ENCODE assay signal across 9 cellular contexts in genomic region chr2:151947524-151948165, GRCh38.
A peak's percentile ranks its signal among the peaks of the same experiment; 100 is the strongest.
DNase-seq lines count a peak whose midpoint lies in the region; ATAC-seq, FAIRE-seq and TF ChIP-seq lines count a peak whose summit lies in the region.
"Had no signal": no experiment of that assay in that cellular context is flagged by ENCODE, and none has a peak within 500 bp of the region (broad histone marks: within the 10 kb centered on the region; RNA-seq: fewer than 3 reads in every experiment).

No MANE protein-coding gene starts in this region.

- H3K4me1 ChIP-seq in HUES64 (ENCODE audit: insufficient read depth, low read length) (peaks cover 8% of the 10 kb centered on the region), mononuclear cell (ENCODE audit: insufficient read depth, low read length) (peaks cover 24% of the 10 kb centered on the region), Caco-2 (no peaks in the 10 kb centered on the region)

- H3K4me3 ChIP-seq in HUES64 (ENCODE audit: low read length) (peak overlapping the region; percentile 39), mononuclear cell (ENCODE audit: low read length) (peak overlapping the region; percentile 29), Caco-2 (ENCODE audit: low read depth, low read length) (no peak overlapping the region)

- no peak overlapping the region; the same call in 1 of the 2 replicates for H3K27ac ChIP-seq in HUES64 (ENCODE audit: low read depth, low read length)

- CTCF ChIA-PET in Caco-2 (lab: Charles Lee), result no interaction called here

- peak; percentile 25 for ATAC-seq in GM19351 (IDR thresholded peaks at IDR 0.05; ENCODE audit: unreplicated experiment)
- no peak for ATAC-seq in HG02884 (IDR thresholded peaks at IDR 0.05; ENCODE audit: unreplicated experiment)

- H3K9me3 ChIP-seq in HUES64 (ENCODE audit: insufficient read depth, low read depth, low read length) (0 out of 2 replicates have a peak, but pooled peaks cover 6% of the 10 kb centered on the region), mononuclear cell (ENCODE audit: low read depth, low read length) (peaks cover 4% of the 10 kb centered on the region), Caco-2 (no peaks in the 10 kb centered on the region; the same call in 1 of the 2 replicates)

- WGBS in HUES64, result 43% methylated on average over 12 of the region's 12 CpGs

- POLR2A ChIA-PET in Caco-2 (lab: Charles Lee), result no interaction called here

- H3K36me3 ChIP-seq in HUES64 (ENCODE audit: insufficient read depth, low read length) (no peaks in the 10 kb centered on the region), Caco-2 (ENCODE audit: control insufficient read depth, insufficient read depth, low read length) (no peaks in the 10 kb centered on the region)

- TF ChIP-seq CTCF in chondrocyte (IDR thresholded peaks at IDR 0.05) (peak; percentile 44), Caco-2 (IDR thresholded peaks at IDR 0.05; ENCODE audit: insufficient read depth in 1 of 2, low read depth in 1 of 2, low read length in 1 of 2, severe bottlenecking in 1 of 2, unreplicated experiment in 1 of 2) (no peak)

- H3K27me3 ChIP-seq in HUES64 (ENCODE audit: insufficient read depth, low read length) (no peaks in the 10 kb centered on the region), mononuclear cell (ENCODE audit: insufficient read depth, low read length) (no peaks in the 10 kb centered on the region), Caco-2 (replicated peaks; ENCODE audit: control insufficient read depth, insufficient read depth, low read length) (no peaks in the 10 kb centered on the region)

- H3K36me3 Mint-ChIP-seq in chondrocyte (ENCODE audit: low read depth) (peaks cover 6% of the 10 kb centered on the region), Caco-2 (ENCODE audit: insufficient read depth, unreplicated experiment) (no peaks in the 10 kb centered on the region)

- no TSS peak for BruUV-seq in Caco-2 (replicated peaks; lab: Mats Ljungman, UMichigan)

- no peak for TF ChIP-seq POLR2A in H54 (IDR thresholded peaks at IDR 0.05; ENCODE audit: low read depth, low read length)

- H3K27ac Mint-ChIP-seq in chondrocyte (ENCODE audit: unreplicated experiment) (no peak overlapping the region), Caco-2 (ENCODE audit: unreplicated experiment) (no peak overlapping the region)

- DNase-seq in chondrocyte (ENCODE audit: low spot score) (no peak), Caco-2 (no peak), NCI-H526 (lab: John Stamatoyannopoulos, UW) (no peak), H54 (ENCODE audit: insufficient read length, low spot score) (no peak)

- H3K27me3 Mint-ChIP-seq in chondrocyte (ENCODE audit: low read depth) (peaks cover 2% of the 10 kb centered on the region), Caco-2 (ENCODE audit: insufficient read depth, unreplicated experiment) (peaks cover 7% of the 10 kb centered on the region)

- FAIRE-seq in H54 (lab: Jason Lieb, UNC), result no peak
- FAIRE-seq: frontal cortex had no signal

- H3K4me1 Mint-ChIP-seq in chondrocyte (ENCODE audit: low read depth) (no peaks in the 10 kb centered on the region), Caco-2 (ENCODE audit: low read depth, unreplicated experiment) (no peaks in the 10 kb centered on the region)

- intact Hi-C loops in Caco-2 (cut with micrococcal nuclease; ENCODE audit: unreplicated experiment), result no loop called here

- H3K4me3 Mint-ChIP-seq in chondrocyte (ENCODE audit: unreplicated experiment) (no peak overlapping the region), Caco-2 (ENCODE audit: unreplicated experiment) (no peak overlapping the region)

- H3K9ac ChIP-seq in HUES64 (ENCODE audit: low read depth, low read length), result no peak overlapping the region

- H3K9me3 Mint-ChIP-seq in chondrocyte (ENCODE audit: low read depth), result peaks cover 6% of the 10 kb centered on the region
- peaks cover 20% of the 10 kb centered on the region for H3K9me3 Mint-ChIP-seq in Caco-2 (ENCODE audit: unreplicated experiment)
